In genomic region chr14:23550827-23551265, GRCh38 we compare ENCODE assay signal across 9 cellular contexts. TPM values are rescaled to one million over a fixed set of nuclear protein-coding genes. Genes with fewer than 3 reads are reported as not detected.
DNase-seq lines count a peak whose midpoint lies in the region; ATAC-seq and TF ChIP-seq lines count a peak whose summit lies in the region.
"Had no signal": no experiment of that assay in that cellular context is flagged by ENCODE, and none has a peak within 500 bp of the region (broad histone marks: within the 10 kb centered on the region; RNA-seq: fewer than 3 reads in every experiment).

No MANE protein-coding gene starts in this region.

- CTCF ChIA-PET in WTC11 (lab: Charles Lee): interaction anchor here (0.6 to 3.9 kb wide), 7 partner anchors 9 to 81 kb away, joined by 3 to 30 read pairs (median 3); no protein-coding TSS in a partner anchor
- CTCF ChIA-PET in activated CD8-positive, alpha-beta T cell treated with anti-CD3 and anti-CD28 coated beads, Interleukin-2, amount 10 ng/mL, durations not matched to agents 7 days and 5 days (lab: Charles Lee): interaction anchor here (0.9 kb wide), 1 partner anchor 245 kb away, joined by 3 read pairs; no protein-coding TSS in a partner anchor

- no peaks in the 10 kb centered on the region for H3K27me3 ChIP-seq in iPS-15b (ENCODE audit: control insufficient read depth, insufficient read depth, low read length)

- H3K36me3 ChIP-seq in iPS-15b (ENCODE audit: control insufficient read depth, insufficient read depth, low read length): no peaks in the 10 kb centered on the region

- TF ChIP-seq CTCF in HFF-Myc (IDR thresholded peaks at IDR 0.05; ENCODE audit: low read depth, low read length, missing control alignments) (no peak), WTC11 (IDR thresholded peaks at IDR 0.05) (no peak)

- POLR2A ChIA-PET in WTC11 (lab: Charles Lee): interaction anchor here (1.1 to 7.8 kb wide), 3 partner anchors 8 to 13 kb away, joined by 3 to 100 read pairs (median 3); no protein-coding TSS in a partner anchor
- POLR2A ChIA-PET in activated CD8-positive, alpha-beta T cell treated with anti-CD3 and anti-CD28 coated beads, Interleukin-2, amount 10 ng/mL, durations not matched to agents 7 days and 5 days (lab: Charles Lee): interaction anchor here (1.4 kb wide), 1 partner anchor 530 kb away, joined by 4 read pairs; no protein-coding TSS in a partner anchor

- DNase-seq in HFF-Myc (ENCODE audit: extremely low read depth, low read depth): no peak
- DNase-seq in WTC11 (ENCODE audit: low spot score): peak; percentile 59
- DNase-seq in stimulated activated naive CD8-positive, alpha-beta T cell treated with anti-CD3 and anti-CD28 coated beads, Interleukin-15, amount 100 ng/mL, for 72 hours: no peak
- no peak for DNase-seq in activated T-cell treated with anti-CD3 and anti-CD28 coated beads, Interleukin-2, amount 50 U/mL, for 48 hours
- DNase-seq in activated CD8-positive, alpha-beta T cell treated with anti-CD3 and anti-CD28 coated beads, Interleukin-2, amount 10 ng/mL, durations not matched to agents 7 days and 5 days: no peak
- no peak for DNase-seq in stimulated activated CD4-positive, alpha-beta T cell treated with anti-CD3 and anti-CD28 coated beads, Interleukin-4, amount 100 ng/mL, for 1 hour
- no peak for DNase-seq in UCSD-AML1 (lab: John Stamatoyannopoulos, UW; ENCODE audit: unreplicated experiment)

- ATAC-seq in WTC11: peak; percentile 5
- ATAC-seq in stimulated activated naive CD8-positive, alpha-beta T cell treated with anti-CD3 and anti-CD28 coated beads, Interleukin-15, amount 100 ng/mL, for 72 hours: peak; percentile 2
- ATAC-seq in activated CD8-positive, alpha-beta T cell treated with anti-CD3 and anti-CD28 coated beads, Interleukin-2, amount 10 ng/mL, durations not matched to agents 7 days and 5 days: no peak

- no peak overlapping the region for H3K4me3 Mint-ChIP-seq in WTC11
- H3K4me3 Mint-ChIP-seq in stimulated activated naive CD8-positive, alpha-beta T cell treated with anti-CD3 and anti-CD28 coated beads, Interleukin-15, amount 100 ng/mL, for 72 hours: no peak overlapping the region
- no peak overlapping the region for H3K4me3 Mint-ChIP-seq in activated CD8-positive, alpha-beta T cell treated with anti-CD3 and anti-CD28 coated beads, Interleukin-2, amount 10 ng/mL, durations not matched to agents 7 days and 5 days

- no peak overlapping the region for H3K27ac Mint-ChIP-seq in WTC11
- peak overlapping the region; percentile 0 to 93 for H3K27ac Mint-ChIP-seq in stimulated activated naive CD8-positive, alpha-beta T cell treated with anti-CD3 and anti-CD28 coated beads, Interleukin-15, amount 100 ng/mL, for 72 hours
- no peak overlapping the region for H3K27ac Mint-ChIP-seq in activated CD8-positive, alpha-beta T cell treated with anti-CD3 and anti-CD28 coated beads, Interleukin-2, amount 10 ng/mL, durations not matched to agents 7 days and 5 days

- H3K9me3 ChIP-seq in iPS-15b (ENCODE audit: control insufficient read depth, insufficient read depth, low read length): no peaks in the 10 kb centered on the region

- H3K9me3 Mint-ChIP-seq in WTC11: no peaks in the 10 kb centered on the region
- no peaks in the 10 kb centered on the region for H3K9me3 Mint-ChIP-seq in stimulated activated naive CD8-positive, alpha-beta T cell treated with anti-CD3 and anti-CD28 coated beads, Interleukin-15, amount 100 ng/mL, for 72 hours
- no peaks in the 10 kb centered on the region for H3K9me3 Mint-ChIP-seq in activated CD8-positive, alpha-beta T cell treated with anti-CD3 and anti-CD28 coated beads, Interleukin-2, amount 10 ng/mL, durations not matched to agents 7 days and 5 days (ENCODE audit: insufficient read depth)

- peak overlapping the region; percentile 65 for H3K4me3 ChIP-seq in HFF-Myc (replicated peaks; ENCODE audit: low read depth, low read length)
- peak overlapping the region; percentile 88 for H3K4me3 ChIP-seq in iPS-15b (ENCODE audit: low read depth, low read length)

- H3K4me1 Mint-ChIP-seq in WTC11: peaks cover 9% of the 10 kb centered on the region
- H3K4me1 Mint-ChIP-seq in stimulated activated naive CD8-positive, alpha-beta T cell treated with anti-CD3 and anti-CD28 coated beads, Interleukin-15, amount 100 ng/mL, for 72 hours: peaks cover 12% of the 10 kb centered on the region
- H3K4me1 Mint-ChIP-seq in activated CD8-positive, alpha-beta T cell treated with anti-CD3 and anti-CD28 coated beads, Interleukin-2, amount 10 ng/mL, durations not matched to agents 7 days and 5 days (ENCODE audit: low read depth): peaks cover 13% of the 10 kb centered on the region

- H3K4me1 ChIP-seq in iPS-15b (ENCODE audit: control insufficient read depth, insufficient read depth, low read length): peaks cover 44% of the 10 kb centered on the region

- H3K27me3 Mint-ChIP-seq in WTC11 (ENCODE audit: low read depth): no peaks in the 10 kb centered on the region
- no peaks in the 10 kb centered on the region for H3K27me3 Mint-ChIP-seq in stimulated activated naive CD8-positive, alpha-beta T cell treated with anti-CD3 and anti-CD28 coated beads, Interleukin-15, amount 100 ng/mL, for 72 hours
- H3K27me3 Mint-ChIP-seq in activated CD8-positive, alpha-beta T cell treated with anti-CD3 and anti-CD28 coated beads, Interleukin-2, amount 10 ng/mL, durations not matched to agents 7 days and 5 days (ENCODE audit: low read depth): no peaks in the 10 kb centered on the region

- no peaks in the 10 kb centered on the region for H3K36me3 Mint-ChIP-seq in WTC11
- H3K36me3 Mint-ChIP-seq in activated CD8-positive, alpha-beta T cell treated with anti-CD3 and anti-CD28 coated beads, Interleukin-2, amount 10 ng/mL, durations not matched to agents 7 days and 5 days (ENCODE audit: low read depth): no peaks in the 10 kb centered on the region

- peak overlapping the region; percentile 76 for H3K9ac ChIP-seq in iPS-15b (ENCODE audit: low read depth, low read length)

TF ChIP-seq in WTC11, 78 proteins besides CTCF, POLR2A, EP300 and RAD21 (continues in another document):
- TF ChIP-seq ARID4B (CRISPR knock-in tag; IDR thresholded peaks at IDR 0.05; ENCODE audit: borderline replicate concordance) (0 out of 2 replicates have a peak, but pooled peaks have one; percentile 17), ZNF512 (CRISPR knock-in tag; IDR thresholded peaks at IDR 0.05; ENCODE audit: borderline replicate concordance) (no peak), MYBL2 (CRISPR knock-in tag; IDR thresholded peaks at IDR 0.05) (0 out of 2 replicates have a peak, but pooled peaks have one; percentile 11), MXD4 (CRISPR knock-in tag; IDR thresholded peaks at IDR 0.05; ENCODE audit: borderline replicate concordance) (no peak), FOXK1 (CRISPR knock-in tag; IDR thresholded peaks at IDR 0.05) (0 out of 2 replicates have a peak, but pooled peaks have one; percentile 23), NR3C1 (CRISPR knock-in tag; conservative IDR thresholded peaks at IDR 0.05; ENCODE audit: low read depth) (peak; percentile 68; the same call in 1 of the 2 replicates)

RNA-seq across cellular contexts. Expression of gene ZFHX2, which starts 0.7 kb away (rescaled TPM):
- total RNA-seq in WTC11 (2021): 16.4 to 26.2 TPM (median 25.7 TPM) in 3 replicates
- total RNA-seq in activated CD8-positive, alpha-beta T cell treated with anti-CD3 and anti-CD28 coated beads, Interleukin-2, amount 10 ng/mL, durations not matched to agents 7 days and 5 days: 1 to 10 TPM in 1 of 2 experiments, under 1 TPM in 1; 0.90 to 1.5 TPM

RNA-seq across cellular contexts. Expression of gene THTPA, which starts 5.2 kb away (rescaled TPM):
- 20.0 to 26.2 TPM (median 25.4 TPM) in 3 replicates for total RNA-seq in WTC11 (2021)
- 1 to 10 TPM; 7.3 to 9.8 TPM for total RNA-seq in activated CD8-positive, alpha-beta T cell treated with anti-CD3 and anti-CD28 coated beads, Interleukin-2, amount 10 ng/mL, durations not matched to agents 7 days and 5 days

RNA-seq across cellular contexts. Expression of gene AP1G2, which starts 16.7 kb away (rescaled TPM):
- total RNA-seq in WTC11 (2021): 108 to 122 TPM (median 115 TPM) in 3 replicates
- 100 to 1,000 TPM; 267 to 276 TPM for total RNA-seq in activated CD8-positive, alpha-beta T cell treated with anti-CD3 and anti-CD28 coated beads, Interleukin-2, amount 10 ng/mL, durations not matched to agents 7 days and 5 days

RNA-seq across cellular contexts. Expression of gene JPH4, which starts 27.7 kb away (rescaled TPM):
- 50.1 to 62.0 TPM (median 60.0 TPM) in 3 replicates for total RNA-seq in WTC11 (2021)
- total RNA-seq in activated CD8-positive, alpha-beta T cell treated with anti-CD3 and anti-CD28 coated beads, Interleukin-2, amount 10 ng/mL, durations not matched to agents 7 days and 5 days: not detected
- total RNA-seq: lung microvascular endothelial cell had no signal

Comparison
In these comparisons a context has a peak if more than half of its experiments do, and no peak if none do; other contexts are left out.
1. H3K27ac Mint-ChIP-seq: peak in stimulated activated naive CD8-positive, alpha-beta T cell treated with anti-CD3 and anti-CD28 coated beads, Interleukin-15, amount 100 ng/mL, for 72 hours (2 of 2); none in WTC11 (single experiment) and activated CD8-positive, alpha-beta T cell treated with anti-CD3 and anti-CD28 coated beads, Interleukin-2, amount 10 ng/mL, durations not matched to agents 7 days and 5 days (single experiment).